Comparison of ENCODE assay signal across 11 cellular contexts in genomic region chr12:108638141-108638823, GRCh38. TPM values are rescaled to one million over a fixed set of nuclear protein-coding genes. Genes with fewer than 3 reads are reported as not detected.
A peak's percentile ranks its signal among the peaks of the same experiment; 100 is the strongest.
DNase-seq lines count a peak whose midpoint lies in the region; ATAC-seq and TF ChIP-seq lines count a peak whose summit lies in the region.
"Had no signal": no experiment of that assay in that cellular context is flagged by ENCODE, and none has a peak within 500 bp of the region (broad histone marks: within the 10 kb centered on the region; RNA-seq: fewer than 3 reads in every experiment).

No MANE protein-coding gene starts in this region.

- intact Hi-C loops in Right ventricle myocardium superior (cut with DNase I) (no loop called here), uterus (cut with DNase I; ENCODE audit: low total_unique reads) (no loop called here)

- peaks cover 33% of the 10 kb centered on the region for H3K4me1 Mint-ChIP-seq in activated T-helper 17 cell treated with anti-CD3 and anti-CD28 coated beads, Interleukin-2, amount 50 U/mL, for 72 hours

- H3K4me1 ChIP-seq in cardiac muscle cell (ENCODE audit: low read depth) (peaks cover 39% of the 10 kb centered on the region), muscle layer of colon (ENCODE audit: insufficient read depth, low read length) (peaks cover 59% of the 10 kb centered on the region), uterus (peaks cover 5% of the 10 kb centered on the region in 2 donors)

- H3K27me3 Mint-ChIP-seq in activated T-helper 17 cell treated with anti-CD3 and anti-CD28 coated beads, Interleukin-2, amount 50 U/mL, for 72 hours: no peaks in the 10 kb centered on the region

- H3K9ac ChIP-seq in muscle layer of colon (ENCODE audit: low read length): peak overlapping the region; percentile 12

- ATAC-seq in Right ventricle myocardium superior (ENCODE audit: poor library complexity): no peak
- no peak for ATAC-seq in activated T-helper 17 cell treated with anti-CD3 and anti-CD28 coated beads, Interleukin-2, amount 50 U/mL, for 72 hours (replicated peaks)
- ATAC-seq: gastrocnemius medialis had no signal

- H3K36me3 ChIP-seq in cardiac muscle cell (no peaks in the 10 kb centered on the region), muscle layer of colon (ENCODE audit: insufficient read depth, low read length) (no peaks in the 10 kb centered on the region), uterus (no peaks in the 10 kb centered on the region)
- H3K36me3 ChIP-seq: gastrocnemius medialis had no signal

- H3K4me3 ChIP-seq in cardiac muscle cell (no peak overlapping the region), muscle layer of colon (ENCODE audit: low read depth in 1 of 2, low read length in 2 of 2) (peak overlapping the region; percentile 1 to 21), uterus (no peak overlapping the region)
- H3K4me3 ChIP-seq: gastrocnemius medialis had no signal

- H3K9me3 ChIP-seq in cardiac muscle cell (ENCODE audit: low read depth) (no peaks in the 10 kb centered on the region), muscle layer of colon (ENCODE audit: low read length) (no peaks in the 10 kb centered on the region), uterus (no peaks in the 10 kb centered on the region)
- H3K9me3 ChIP-seq: gastrocnemius medialis had no signal

- no peak overlapping the region for H3K4me3 Mint-ChIP-seq in activated T-helper 17 cell treated with anti-CD3 and anti-CD28 coated beads, Interleukin-2, amount 50 U/mL, for 72 hours

- H3K27me3 ChIP-seq in cardiac muscle cell (no peaks in the 10 kb centered on the region), muscle layer of colon (ENCODE audit: control insufficient read depth in 1 of 2, insufficient read depth in 2 of 2, low read length in 2 of 2) (no peaks in the 10 kb centered on the region), uterus (no peaks in the 10 kb centered on the region)

- no peaks in the 10 kb centered on the region for H3K9me3 Mint-ChIP-seq in activated T-helper 17 cell treated with anti-CD3 and anti-CD28 coated beads, Interleukin-2, amount 50 U/mL, for 72 hours

- no peak overlapping the region for H3K27ac Mint-ChIP-seq in activated T-helper 17 cell treated with anti-CD3 and anti-CD28 coated beads, Interleukin-2, amount 50 U/mL, for 72 hours

- no peak for TF ChIP-seq POLR2A in uterus (IDR thresholded peaks at IDR 0.05)

- DNase-seq in cardiac muscle cell (ENCODE audit: low read depth in 1 of 2, low spot score in 1 of 2): peak in 1 of 2 donors; percentile 43
- DNase-seq in Right ventricle myocardium superior: no peak
- DNase-seq in ecto neural progenitor cell (ENCODE audit: low spot score): peak; percentile 86
- DNase-seq in uterus: peak; percentile 53 to 57
- DNase-seq in activated CD4-positive, alpha-beta T cell treated with anti-CD3 and anti-CD28 coated beads for 1 hour: no peak
- DNase-seq in 8988T: no peak
- DNase-seq: stimulated activated CD4-positive, alpha-beta T cell treated with anti-CD3 and anti-CD28 coated beads, Interleukin-2, amount 100 ng/mL, for 48 hours had no signal

- peaks cover 7% of the 10 kb centered on the region for H3K36me3 Mint-ChIP-seq in activated T-helper 17 cell treated with anti-CD3 and anti-CD28 coated beads, Interleukin-2, amount 50 U/mL, for 72 hours (ENCODE audit: low read depth)

- H3K27ac ChIP-seq in cardiac muscle cell: peak overlapping the region; percentile 18
- H3K27ac ChIP-seq in muscle layer of colon (ENCODE audit: low read depth, low read length): peak overlapping the region; percentile 6
- peak overlapping the region; percentile 56 to 60 for H3K27ac ChIP-seq in uterus
- H3K27ac ChIP-seq: RWPE1 had no signal

- peak; percentile 1 for TF ChIP-seq CTCF in cardiac muscle cell (IDR thresholded peaks at IDR 0.05; ENCODE audit: low read depth, low read length)
- TF ChIP-seq CTCF in uterus (IDR thresholded peaks at IDR 0.05): no peak

RNA-seq across cellular contexts. Expression of gene SELPLG, which starts 4.6 kb away (rescaled TPM):
- total RNA-seq in cardiac muscle cell (1.4 and 2.9 TPM in 2 replicates), Right ventricle myocardium superior (4.2 TPM), uterus (1 to 10 TPM; 1.5 to 6.5 (median 2.9) TPM)
- polyA plus RNA-seq in cardiac muscle cell: 2.7 and 3.5 TPM in 2 replicates
- 10 to 100 TPM; 79.7 to 89.1 TPM for total RNA-seq in activated T-helper 17 cell treated with anti-CD3 and anti-CD28 coated beads, Interleukin-2, amount 50 U/mL, for 72 hours

RNA-seq across cellular contexts. Expression of gene TMEM119, which starts 40.4 kb away (rescaled TPM):
- total RNA-seq in cardiac muscle cell (0.48 and 1.7 TPM in 2 replicates), Right ventricle myocardium superior (0.54 TPM), uterus (100 to 1,000 TPM in 1 of 4 donors, 10 to 100 TPM in 2, 1 to 10 TPM in 1; 9.1 to 102 (median 12.4) TPM)
- 0.21 and 1.5 TPM in 2 replicates for polyA plus RNA-seq in cardiac muscle cell
- under 1 TPM; 0.24 to 0.71 TPM for total RNA-seq in activated T-helper 17 cell treated with anti-CD3 and anti-CD28 coated beads, Interleukin-2, amount 50 U/mL, for 72 hours

Comparison
In these comparisons a context has a peak if more than half of its experiments do, and no peak if none do; other contexts are left out.
1. DNase-seq: peak in ecto neural progenitor cell (single experiment) and uterus (2 of 2); none in Right ventricle myocardium superior (single experiment), activated CD4-positive, alpha-beta T cell treated with anti-CD3 and anti-CD28 coated beads for 1 hour (single experiment) and 8988T (single experiment).
2. H3K27ac ChIP-seq: peak in every context shown above with its lines; median percentile 58 in uterus; 18 in cardiac muscle cell; 6 in muscle layer of colon.
3. H3K4me3 ChIP-seq: peak in muscle layer of colon (2 of 2); none in cardiac muscle cell (single experiment) and uterus (0 of 2).
4. RNA of gene SELPLG, which starts 4.6 kb away (total RNA-seq): 79.7 to 89.1 TPM in activated T-helper 17 cell treated with anti-CD3 and anti-CD28 coated beads, Interleukin-2, amount 50 U/mL, for 72 hours; 4.2 TPM in Right ventricle myocardium superior (single experiment), 1.5 to 6.5 TPM in uterus and 1.4 to 2.9 TPM in cardiac muscle cell; every median in the first group is over 10 times any median in the second.